In the genomic region with DNA sequence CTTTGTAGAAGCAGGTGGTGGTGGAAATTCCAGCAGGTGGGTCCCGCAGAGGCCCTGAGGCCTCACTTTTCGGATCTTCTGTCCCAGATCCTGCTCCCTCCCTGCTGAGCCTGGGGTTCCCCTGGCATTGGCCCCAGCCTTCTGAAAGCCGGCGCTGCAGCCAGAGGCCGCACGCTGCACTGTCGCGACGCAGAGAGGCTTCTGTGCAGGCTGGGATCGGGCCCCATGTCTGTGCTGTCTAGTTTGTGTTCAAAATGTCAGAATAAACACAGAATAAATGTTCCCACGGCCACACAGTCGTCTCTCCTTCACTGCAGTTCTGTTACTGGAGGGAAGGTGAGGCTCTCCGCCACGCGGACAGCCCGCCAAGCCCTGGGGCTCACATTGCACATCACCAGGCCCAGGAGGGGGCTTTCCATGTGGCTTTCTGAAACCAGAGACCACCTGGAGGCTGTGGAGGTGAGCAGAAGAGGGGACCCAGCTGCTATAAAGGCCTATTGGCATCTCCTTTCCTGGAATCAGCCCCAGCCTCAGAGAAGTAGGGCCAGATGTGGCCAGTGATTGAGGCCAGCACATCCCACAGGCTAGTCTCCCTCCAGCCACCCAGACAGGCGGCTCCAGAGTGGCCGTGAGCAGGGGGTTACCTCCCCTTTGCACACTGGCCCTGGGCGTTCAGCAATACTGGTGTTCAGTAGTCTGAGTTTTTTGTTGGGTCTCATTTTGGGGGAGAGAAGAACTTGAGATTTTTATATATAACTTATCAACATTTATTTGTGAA, we compare ENCODE assay signal across 25 cellular contexts. TPM values are rescaled to one million over a fixed set of nuclear protein-coding genes. Genes with fewer than 3 reads are reported as not detected.
DNase-seq lines count a peak whose midpoint lies in the region; ATAC-seq, FAIRE-seq and TF ChIP-seq lines count a peak whose summit lies in the region.
"Had no signal": no experiment of that assay in that cellular context is flagged by ENCODE, and none has a peak within 500 bp of the region (broad histone marks: within the 10 kb centered on the region; RNA-seq: fewer than 3 reads in every experiment).

No MANE protein-coding gene starts in this region.

- no peaks in the 10 kb centered on the region for H3K9me2 ChIP-seq in SK-N-SH

- TF ChIP-seq POLR2A in K562 (conservative IDR thresholded peaks at IDR 0.05): no peak

- H3K79me2 ChIP-seq in SK-N-SH (ENCODE audit: insufficient read depth): no peaks in the 10 kb centered on the region
- H3K79me2 ChIP-seq in K562 (ENCODE audit: control insufficient read depth, insufficient read depth, low read length): peaks cover 49% of the 10 kb centered on the region
- H3K79me2 ChIP-seq: parathyroid adenoma had no signal

- TF ChIP-seq CTCF in SK-N-SH (IDR thresholded peaks at IDR 0.05): no peak
- 0 out of 6 replicates have a peak, but pooled peaks of 1 of the 3 experiments have one; percentile 0 for TF ChIP-seq CTCF in K562 (IDR thresholded peaks at IDR 0.05 in 2 of 3, conservative IDR thresholded peaks at IDR 0.05 in 1 of 3; ENCODE audit: insufficient read depth in 2 of 3, low read depth in 1 of 3, low read length in 3 of 3)

- no peaks in the 10 kb centered on the region for H3K9me3 Mint-ChIP-seq in CD8-positive, alpha-beta memory T cell
- H3K9me3 Mint-ChIP-seq in stimulated activated memory B cell treated with anti-CD40 and anti-IgM and Interleukin-4, amounts not matched to agents 10 μg/mL and 1 μg/mL and 100 μg/mL, for 72 hours: no peaks in the 10 kb centered on the region
- H3K9me3 Mint-ChIP-seq: activated CD4-positive, alpha-beta T cell treated with anti-CD3 and anti-CD28 coated beads, Interleukin-2, amount 10 ng/mL, durations not matched to agents 24 days and 14 days; H9; natural killer cell treated with Interleukin-12 subunit alpha and Interleukin-12 subunit beta and Interleukin-15 and Interleukin-18, amount 100 ng/mL, for 72 hours had no signal

- DNase-seq in SK-N-SH (peak; percentile 59), K562 (ENCODE audit: extremely low read depth in 1 of 4, low spot score in 3 of 4) (peak; percentile 48 to 88 (median 66)), neuronal stem cell (ENCODE audit: low spot score) (no peak)
- DNase-seq in CD8-positive, alpha-beta memory T cell: no peak
- DNase-seq in stimulated activated CD4-positive, alpha-beta T cell treated with anti-CD3 and anti-CD28 coated beads, Interleukin-2, amount 100 ng/mL, for 48 hours: no peak
- DNase-seq: activated CD4-positive, alpha-beta T cell treated with anti-CD3 and anti-CD28 coated beads, Interleukin-2, amount 10 ng/mL, durations not matched to agents 24 days and 14 days; AML-193; effector CD8-positive, alpha-beta T cell; H9; hippocampal formation; Karpas-422; MV-4-11; NCI-H2171; NCI-H510A treated with DMSO at 0.1 percent for 48 hours; PC-9; SHP77 treated with DMSO at 0.1 percent for 48 hours had no signal

- ATAC-seq in SK-N-SH treated with all-trans-retinoic acid at 6 μM for 48 hours (no peak), K562 (peak; percentile 1; the same call in 1 of the 3 replicates), HG02885 (IDR thresholded peaks at IDR 0.05; ENCODE audit: poor library complexity, unreplicated experiment) (no peak)
- ATAC-seq in stimulated activated memory B cell treated with anti-CD40 and anti-IgM and Interleukin-4, amounts not matched to agents 10 μg/mL and 1 μg/mL and 100 μg/mL, for 72 hours: no peak
- ATAC-seq: left lobe of liver; natural killer cell treated with Interleukin-12 subunit alpha and Interleukin-12 subunit beta and Interleukin-15 and Interleukin-18, amount 100 ng/mL, for 72 hours had no signal

- H2AK5ac ChIP-seq in neuronal stem cell (ENCODE audit: low read depth, low read length): no peak overlapping the region

- CTCF ChIA-PET in SK-N-SH (lab: Yijun Ruan, JAX) (no interaction called here), K562 (lab: Yijun Ruan, JAX; ENCODE audit: low intra/inter-chr PET ratio) (no interaction called here)
- CTCF ChIA-PET in CD8-positive, alpha-beta memory T cell (lab: Charles Lee): interaction anchor here (1.4 kb wide), 1 partner anchor 8 kb away, joined by 3 read pairs; no protein-coding TSS in a partner anchor

- no peak overlapping the region for H4K91ac ChIP-seq in neuronal stem cell (ENCODE audit: low read depth, low read length, poor library complexity)

- H3K4me1 ChIP-seq in SK-N-SH (ENCODE audit: control insufficient read depth in 1 of 2, insufficient read depth in 2 of 2, low read depth in 1 of 2, low read length in 1 of 2) (peaks cover 21 to 47% of the 10 kb centered on the region in 2 experiments; a peak in 3 of 4 replicates), K562 (replicated peaks in 1 of 2; ENCODE audit: control insufficient read depth in 2 of 2, insufficient read depth in 2 of 2, low read length in 2 of 2) (peaks cover 27 to 56% of the 10 kb centered on the region in 2 experiments), neuronal stem cell (ENCODE audit: control insufficient read depth in 2 of 2, insufficient read depth in 1 of 2, low read depth in 1 of 2, low read length in 2 of 2) (peaks cover 12 to 14% of the 10 kb centered on the region in 2 donors)
- H3K4me1 ChIP-seq in CD8-positive, alpha-beta memory T cell (ENCODE audit: insufficient read depth, low read length): peaks cover 33% of the 10 kb centered on the region
- H3K4me1 ChIP-seq: parathyroid adenoma had no signal

- H3K36me3 ChIP-seq in SK-N-SH (replicated peaks in 1 of 2; ENCODE audit: control insufficient read depth in 1 of 2, insufficient read depth in 2 of 2, low read length in 1 of 2) (peaks cover 0 to 16% of the 10 kb centered on the region in 2 experiments), K562 (ENCODE audit: control insufficient read depth, insufficient read depth, low read length) (peaks cover 38% of the 10 kb centered on the region), neuronal stem cell (replicated peaks in 1 of 2; ENCODE audit: control insufficient read depth in 2 of 2, insufficient read depth in 2 of 2, low read length in 2 of 2) (peaks cover 8 to 18% of the 10 kb centered on the region in 2 donors)
- H3K36me3 ChIP-seq in CD8-positive, alpha-beta memory T cell (ENCODE audit: insufficient read depth, low read length): peaks cover 32% of the 10 kb centered on the region

- H3K27ac Mint-ChIP-seq in CD8-positive, alpha-beta memory T cell: peak overlapping the region in 5 of 8 donors; percentile 21 to 89 (median 60)
- H3K27ac Mint-ChIP-seq in stimulated activated memory B cell treated with anti-CD40 and anti-IgM and Interleukin-4, amounts not matched to agents 10 μg/mL and 1 μg/mL and 100 μg/mL, for 72 hours: no peak overlapping the region
- H3K27ac Mint-ChIP-seq: activated CD4-positive, alpha-beta T cell treated with anti-CD3 and anti-CD28 coated beads, Interleukin-2, amount 10 ng/mL, durations not matched to agents 24 days and 14 days had no signal

- H3K14ac ChIP-seq in neuronal stem cell (ENCODE audit: low read length): no peak overlapping the region

- no peaks in the 10 kb centered on the region for H3K79me1 ChIP-seq in neuronal stem cell (ENCODE audit: low read depth, low read length)

- peak overlapping the region; percentile 39 for H3K23ac ChIP-seq in neuronal stem cell (ENCODE audit: low read depth, low read length, poor library complexity)

- TF ChIP-seq RAD21 in SK-N-SH (IDR thresholded peaks at IDR 0.05; ENCODE audit: low read length) (no peak), K562 (CRISPR knock-in tag; conservative IDR thresholded peaks at IDR 0.05 in 1 of 2, IDR thresholded peaks at IDR 0.05 in 1 of 2) (no peak)

- no peak overlapping the region for H3K18ac ChIP-seq in neuronal stem cell (ENCODE audit: low read length)

- POLR2A ChIA-PET in SK-N-SH (lab: Yijun Ruan, JAX) (no interaction called here), K562 (lab: Yijun Ruan, JAX) (interaction anchor here (0.6 to 1.3 kb wide), 5 partner anchors 8 to 124 kb away, joined by 3 to 4 read pairs (median 3); no protein-coding TSS in a partner anchor)
- POLR2A ChIA-PET in CD8-positive, alpha-beta memory T cell (lab: Charles Lee): interaction anchor here (0.6 kb wide), 1 partner anchor 158 kb away, joined by 6 read pairs; no protein-coding TSS in a partner anchor

- peak overlapping the region in 1 of 7 donors; percentile 66 for H3K4me3 Mint-ChIP-seq in CD8-positive, alpha-beta memory T cell
- no peak overlapping the region for H3K4me3 Mint-ChIP-seq in stimulated activated memory B cell treated with anti-CD40 and anti-IgM and Interleukin-4, amounts not matched to agents 10 μg/mL and 1 μg/mL and 100 μg/mL, for 72 hours
- H3K4me3 Mint-ChIP-seq: activated CD4-positive, alpha-beta T cell treated with anti-CD3 and anti-CD28 coated beads, Interleukin-2, amount 10 ng/mL, durations not matched to agents 24 days and 14 days; H9; natural killer cell treated with Interleukin-12 subunit alpha and Interleukin-12 subunit beta and Interleukin-15 and Interleukin-18, amount 100 ng/mL, for 72 hours had no signal

- H3K9ac ChIP-seq in SK-N-SH (no peak overlapping the region), K562 (ENCODE audit: insufficient read depth in 1 of 2, low read depth in 2 of 2, low read length in 2 of 2) (peak overlapping the region in 1 of 2 experiments; percentile 27; a peak in 1 of 4 replicates), neuronal stem cell (ENCODE audit: low read depth, low read length, poor library complexity) (no peak overlapping the region)
- H3K9ac ChIP-seq: parathyroid adenoma had no signal

- H3K27me3 Mint-ChIP-seq in CD8-positive, alpha-beta memory T cell: peaks cover 0 to 5% of the 10 kb centered on the region in 2 donors
- H3K27me3 Mint-ChIP-seq in stimulated activated memory B cell treated with anti-CD40 and anti-IgM and Interleukin-4, amounts not matched to agents 10 μg/mL and 1 μg/mL and 100 μg/mL, for 72 hours: no peaks in the 10 kb centered on the region
- H3K27me3 Mint-ChIP-seq: activated CD4-positive, alpha-beta T cell treated with anti-CD3 and anti-CD28 coated beads, Interleukin-2, amount 10 ng/mL, durations not matched to agents 24 days and 14 days; natural killer cell treated with Interleukin-12 subunit alpha and Interleukin-12 subunit beta and Interleukin-15 and Interleukin-18, amount 100 ng/mL, for 72 hours had no signal

- no peak overlapping the region for H2BK120ac ChIP-seq in neuronal stem cell (ENCODE audit: low read depth, low read length)

- H3K27ac ChIP-seq in SK-N-SH (ENCODE audit: low read depth in 2 of 2, low read length in 1 of 2) (peak overlapping the region in 1 of 2 experiments; percentile 55; a peak in 1 of 4 replicates), K562 (ENCODE audit: extremely low read depth, low read depth, low read length) (peak overlapping the region; percentile 91), neuronal stem cell (replicated peaks; ENCODE audit: low read length) (no peak overlapping the region)
- peak overlapping the region; percentile 57 for H3K27ac ChIP-seq in CD8-positive, alpha-beta memory T cell (ENCODE audit: low read depth, low read length)
- H3K27ac ChIP-seq: 22Rv1, brain microvascular endothelial cell, parathyroid adenoma, PC-9 had no signal

- H2BK15ac ChIP-seq in neuronal stem cell (ENCODE audit: low read length): no peak overlapping the region

- no peaks in the 10 kb centered on the region for H3K27me3 ChIP-seq in SK-N-SH (ENCODE audit: insufficient read depth)
- H3K27me3 ChIP-seq in CD8-positive, alpha-beta memory T cell (ENCODE audit: insufficient read depth, low read length, poor library complexity, severe bottlenecking): no peaks in the 10 kb centered on the region
- no peaks in the 10 kb centered on the region; a peak in 1 of 5 replicates for H3K27me3 ChIP-seq in K562 (ENCODE audit: control insufficient read depth in 2 of 2, insufficient read depth in 2 of 2, low read length in 2 of 2)
- H3K27me3 ChIP-seq in neuronal stem cell (ENCODE audit: control insufficient read depth in 3 of 3, insufficient read depth in 3 of 3, low read depth in 1 of 3, low read length in 3 of 3): no peaks in the 10 kb centered on the region
- H3K27me3 ChIP-seq: brain microvascular endothelial cell had no signal

- no peak overlapping the region for H2BK5ac ChIP-seq in neuronal stem cell (ENCODE audit: low read length)

- TF ChIP-seq EP300 in SK-N-SH (IDR thresholded peaks at IDR 0.05; ENCODE audit: borderline replicate concordance in 1 of 2, low read depth in 1 of 2, low read length in 1 of 2) (no peak), K562 (IDR thresholded peaks at IDR 0.05; ENCODE audit: low read length) (peak; percentile 76)

- WGBS in SK-N-SH (ENCODE audit: low lambda C conversion rate): 91% methylated on average over 10 of the region's 19 CpGs
- WGBS in K562 (ENCODE audit: insufficient coverage, low coverage, missing lambda C conversion rate): 64% methylated on average over 19 of the region's 19 CpGs
- WGBS in neuronal stem cell (ENCODE audit: extremely low coverage in 2 of 2, insufficient read length in 2 of 2, insufficient replicate concordance in 1 of 2), 2 donors: no CpG with 5 or more reads among the region's 19 CpGs

- no peak overlapping the region for H3K4me3 ChIP-seq in SK-N-SH (ENCODE audit: low read depth in 2 of 2, low read length in 1 of 2)
- no peak overlapping the region for H3K4me3 ChIP-seq in CD8-positive, alpha-beta memory T cell (ENCODE audit: low read length)
- no peak overlapping the region for H3K4me3 ChIP-seq in K562
- H3K4me3 ChIP-seq in neuronal stem cell (ENCODE audit: low read length in 2 of 2): no peak overlapping the region
- H3K4me3 ChIP-seq: PC-9 had no signal

- H3K4me1 Mint-ChIP-seq in CD8-positive, alpha-beta memory T cell: peaks cover 35 to 55% (median 45%) of the 10 kb centered on the region in 3 donors
- H3K4me1 Mint-ChIP-seq in stimulated activated memory B cell treated with anti-CD40 and anti-IgM and Interleukin-4, amounts not matched to agents 10 μg/mL and 1 μg/mL and 100 μg/mL, for 72 hours: peaks cover 37% of the 10 kb centered on the region

- no peaks in the 10 kb centered on the region for H3K9me3 ChIP-seq in SK-N-SH
- H3K9me3 ChIP-seq in CD8-positive, alpha-beta memory T cell (ENCODE audit: low read length): no peaks in the 10 kb centered on the region
- no peaks in the 10 kb centered on the region for H3K9me3 ChIP-seq in K562 (replicated peaks; ENCODE audit: control insufficient read depth, insufficient read depth, low read depth, low read length)
- no peaks in the 10 kb centered on the region for H3K9me3 ChIP-seq in neuronal stem cell (replicated peaks in 1 of 2; ENCODE audit: control insufficient read depth in 2 of 2, insufficient read depth in 1 of 2, low read depth in 1 of 2, low read length in 2 of 2)

- H3F3A ChIP-seq in SK-N-SH (replicated peaks; ENCODE audit: insufficient read depth): no peaks in the 10 kb centered on the region

- H3K4me2 ChIP-seq in SK-N-SH (no peak overlapping the region), K562 (ENCODE audit: insufficient read depth, low read length) (peak overlapping the region; percentile 12; the same call in 1 of the 2 replicates), neuronal stem cell (ENCODE audit: insufficient read depth, low read length, poor library complexity, severe bottlenecking) (no peak overlapping the region)
- H3K4me2 ChIP-seq: PC-9 had no signal

- no peak overlapping the region for H2AFZ ChIP-seq in SK-N-SH (ENCODE audit: low read depth)
- H2AFZ ChIP-seq in K562 (ENCODE audit: low read depth, low read length): no peak overlapping the region
- H2AFZ ChIP-seq in neuronal stem cell (ENCODE audit: low read length): no peak overlapping the region
- H2AFZ ChIP-seq: parathyroid adenoma, PC-9 had no signal

- intact Hi-C loops in K562 (cut with micrococcal nuclease): loop anchor here (10.0 kb wide), 3 partner anchors 147 to 463 kb away; a partner anchor contains a TSS

- H3K9me1 ChIP-seq in K562 (ENCODE audit: control insufficient read depth, insufficient read depth, low read length): no peaks in the 10 kb centered on the region

- H4K20me1 ChIP-seq in SK-N-SH (ENCODE audit: insufficient read depth) (no peaks in the 10 kb centered on the region), K562 (replicated peaks; ENCODE audit: control insufficient read depth, insufficient read depth, low read length) (no peaks in the 10 kb centered on the region)

- H2BK12ac ChIP-seq in neuronal stem cell (ENCODE audit: low read length): no peak overlapping the region

- peak; percentile 71 for FAIRE-seq in K562 (lab: Jason Lieb, UNC)
- FAIRE-seq: frontal cortex had no signal

- in situ Hi-C loops in K562 (cut with MboI): loop anchor here (10.0 kb wide), 1 partner anchor 1557 kb away; a partner anchor contains a TSS

- H4K8ac ChIP-seq in neuronal stem cell (ENCODE audit: low read depth, low read length): no peak overlapping the region

- peaks cover 0 to 34% (median 0%) of the 10 kb centered on the region in 3 donors for H3K36me3 Mint-ChIP-seq in CD8-positive, alpha-beta memory T cell
- peaks cover 15% of the 10 kb centered on the region for H3K36me3 Mint-ChIP-seq in stimulated activated memory B cell treated with anti-CD40 and anti-IgM and Interleukin-4, amounts not matched to agents 10 μg/mL and 1 μg/mL and 100 μg/mL, for 72 hours
- H3K36me3 Mint-ChIP-seq: natural killer cell treated with Interleukin-12 subunit alpha and Interleukin-12 subunit beta and Interleukin-15 and Interleukin-18, amount 100 ng/mL, for 72 hours had no signal

- BruUV-seq in K562 (replicated peaks; lab: Mats Ljungman, UMichigan): no TSS peak

- H3K4ac ChIP-seq in neuronal stem cell (ENCODE audit: low read length): no peak overlapping the region

RNA-seq across cellular contexts. Expression of a gene that starts 46.5 kb away (rescaled TPM):
- 17.7 and 22.5 TPM in 2 replicates for polyA plus RNA-seq in SK-N-SH (2012; rRNA removed)
- polyA plus RNA-seq in SK-N-SH (2012; cell fraction: cytosol; rRNA removed): 5.7 and 9.7 TPM in 2 replicates
- polyA plus RNA-seq in SK-N-SH (2012; cell fraction: nucleus; rRNA removed): 74.9 and 88.3 TPM in 2 replicates
- 10 to 100 TPM; 50.2 to 50.8 TPM for total RNA-seq in CD8-positive, alpha-beta memory T cell
- polyA plus RNA-seq in CD8-positive, alpha-beta memory T cell: 50.3 TPM
- 152 and 399 TPM in 2 replicates for total RNA-seq in K562 (2011; cell fraction: chromatin; rRNA removed; ENCODE audit: low replicate concordance)
- total RNA-seq in K562 (2011; cell fraction: nucleolus; rRNA removed): 296 and 299 TPM in 2 replicates
- total RNA-seq in K562 (2011; cell fraction: nucleoplasm; rRNA removed): 160 and 192 TPM in 2 replicates
- total RNA-seq in K562 (2014; rRNA removed): 77.0 and 115 TPM in 2 replicates
- 20.6 and 22.0 TPM in 2 replicates for total RNA-seq in K562 (2014; rRNA removed; fragmentation: Illumina TruSeq; extraction: Trizol)
- total RNA-seq in K562 (2015; rRNA removed; fragmentation: Illumina TruSeq; extraction: Trizol): 41.3 and 44.8 TPM in 2 replicates
- 119 and 136 TPM in 2 replicates for total RNA-seq in K562 (2021)
- 54.6 and 81.2 TPM in 2 replicates for polyA plus RNA-seq in K562 (2011; rRNA removed)
- polyA plus RNA-seq in K562 (2011; cell fraction: cytosol; rRNA removed): 64.8 and 118 TPM in 2 replicates
- polyA plus RNA-seq in K562 (2011; cell fraction: nucleus; rRNA removed): 369 and 565 TPM in 2 replicates
- 82.0 and 122 TPM in 2 replicates for polyA plus RNA-seq in K562 (2012)
- 49.1 and 76.2 TPM in 2 replicates for polyA plus RNA-seq in K562 (2014; fragmentation: Illumina TruSeq; extraction: Trizol)
- polyA plus RNA-seq in K562 (2014; fragmentation: Nextera tagmentation; extraction: Ambion mirVana): 1 to 10 TPM; 1.9 to 3.2 TPM
- polyA plus RNA-seq in K562 (2014; rRNA removed): 103 and 104 TPM in 2 replicates
- polyA minus RNA-seq in K562 (2011; rRNA and poly(A)+ RNA removed): 25.8 and 37.9 TPM in 2 replicates
- 39.3 and 57.6 TPM in 2 replicates for polyA minus RNA-seq in K562 (2011; cell fraction: cytosol; rRNA and poly(A)+ RNA removed)
- polyA minus RNA-seq in K562 (2011; cell fraction: nucleus; rRNA and poly(A)+ RNA removed): 82.0 and 96.4 TPM in 2 replicates
- 11.8 TPM for polyA plus RNA-seq in neuronal stem cell (2013, experiment 1 of 2)
- polyA plus RNA-seq in neuronal stem cell (2013, experiment 2 of 2): 10.9 TPM

RNA-seq across cellular contexts. Expression of a gene that starts 46.7 kb away (rescaled TPM):
- polyA plus RNA-seq in SK-N-SH (2012; rRNA removed) (59.2 and 70.8 TPM in 2 replicates), K562 (2011; rRNA removed) (109 and 202 TPM in 2 replicates), K562 (2014; fragmentation: Illumina TruSeq; extraction: Trizol) (210 and 222 TPM in 2 replicates), K562 (2014; fragmentation: Nextera tagmentation; extraction: Ambion mirVana) (100 to 1,000 TPM; 132 to 266 TPM), K562 (2014; rRNA removed) (228 and 240 TPM in 2 replicates)
- 95.1 and 121 TPM in 2 replicates for polyA plus RNA-seq in SK-N-SH (2012; cell fraction: cytosol; rRNA removed)
- 9.8 and 19.0 TPM in 2 replicates for polyA plus RNA-seq in SK-N-SH (2012; cell fraction: nucleus; rRNA removed)
- total RNA-seq in CD8-positive, alpha-beta memory T cell: 10 to 100 TPM; 71.4 to 76.4 TPM
- 249 TPM for polyA plus RNA-seq in CD8-positive, alpha-beta memory T cell
- total RNA-seq in K562 (2011; cell fraction: chromatin; rRNA removed; ENCODE audit: low replicate concordance): 68.6 and 74.7 TPM in 2 replicates
- 46.6 and 51.7 TPM in 2 replicates for total RNA-seq in K562 (2011; cell fraction: nucleolus; rRNA removed)
- total RNA-seq in K562 (2011; cell fraction: nucleoplasm; rRNA removed): 66.1 and 96.3 TPM in 2 replicates
- total RNA-seq in K562 (2014; rRNA removed) (196 and 199 TPM in 2 replicates), K562 (2014; rRNA removed; fragmentation: Illumina TruSeq; extraction: Trizol) (199 and 240 TPM in 2 replicates), K562 (2015; rRNA removed; fragmentation: Illumina TruSeq; extraction: Trizol) (220 and 223 TPM in 2 replicates), K562 (2021) (89.0 and 94.6 TPM in 2 replicates)
- polyA plus RNA-seq in K562 (2011; cell fraction: cytosol; rRNA removed): 59.0 and 71.4 TPM in 2 replicates
- polyA plus RNA-seq in K562 (2011; cell fraction: nucleus; rRNA removed): 17.0 and 17.5 TPM in 2 replicates
- polyA plus RNA-seq in K562 (2012): 93.6 and 169 TPM in 2 replicates
- 131 and 142 TPM in 2 replicates for polyA minus RNA-seq in K562 (2011; rRNA and poly(A)+ RNA removed)
- polyA minus RNA-seq in K562 (2011; cell fraction: cytosol; rRNA and poly(A)+ RNA removed): 32.3 and 42.4 TPM in 2 replicates
- 14.0 and 19.8 TPM in 2 replicates for polyA minus RNA-seq in K562 (2011; cell fraction: nucleus; rRNA and poly(A)+ RNA removed)
- 37.6 TPM for polyA plus RNA-seq in neuronal stem cell (2013, experiment 1 of 2)
- polyA plus RNA-seq in neuronal stem cell (2013, experiment 2 of 2): 36.0 TPM

RNA-seq across cellular contexts. Expression of a gene that starts 57.8 kb away (rescaled TPM):
- polyA plus RNA-seq in SK-N-SH (2012; rRNA removed) (85.3 and 120 TPM in 2 replicates), K562 (2011; rRNA removed) (74.8 and 85.8 TPM in 2 replicates), K562 (2014; fragmentation: Illumina TruSeq; extraction: Trizol) (68.9 and 74.0 TPM in 2 replicates), K562 (2014; fragmentation: Nextera tagmentation; extraction: Ambion mirVana) (1 to 10 TPM; 4.5 to 9.9 TPM), K562 (2014; rRNA removed) (67.9 and 74.7 TPM in 2 replicates)
- 96.1 and 107 TPM in 2 replicates for polyA plus RNA-seq in SK-N-SH (2012; cell fraction: cytosol; rRNA removed)
- polyA plus RNA-seq in SK-N-SH (2012; cell fraction: nucleus; rRNA removed): 41.4 and 53.5 TPM in 2 replicates
- total RNA-seq in CD8-positive, alpha-beta memory T cell: 10 to 100 TPM; 53.8 to 53.9 TPM
- 73.8 TPM for polyA plus RNA-seq in CD8-positive, alpha-beta memory T cell
- total RNA-seq in K562 (2011; cell fraction: chromatin; rRNA removed; ENCODE audit: low replicate concordance): 109 and 165 TPM in 2 replicates
- 107 and 123 TPM in 2 replicates for total RNA-seq in K562 (2011; cell fraction: nucleolus; rRNA removed)
- total RNA-seq in K562 (2011; cell fraction: nucleoplasm; rRNA removed): 121 and 138 TPM in 2 replicates
- total RNA-seq in K562 (2014; rRNA removed) (44.4 and 46.0 TPM in 2 replicates), K562 (2014; rRNA removed; fragmentation: Illumina TruSeq; extraction: Trizol) (39.9 and 45.9 TPM in 2 replicates), K562 (2015; rRNA removed; fragmentation: Illumina TruSeq; extraction: Trizol) (54.3 and 55.5 TPM in 2 replicates), K562 (2021) (49.5 and 51.3 TPM in 2 replicates)
- 67.0 and 76.5 TPM in 2 replicates for polyA plus RNA-seq in K562 (2011; cell fraction: cytosol; rRNA removed)
- 41.7 and 44.0 TPM in 2 replicates for polyA plus RNA-seq in K562 (2011; cell fraction: nucleus; rRNA removed)
- polyA plus RNA-seq in K562 (2012): 55.0 and 59.0 TPM in 2 replicates
- polyA minus RNA-seq in K562 (2011; rRNA and poly(A)+ RNA removed): 56.3 and 66.1 TPM in 2 replicates
- polyA minus RNA-seq in K562 (2011; cell fraction: cytosol; rRNA and poly(A)+ RNA removed): 27.0 and 29.2 TPM in 2 replicates
- 23.3 and 34.1 TPM in 2 replicates for polyA minus RNA-seq in K562 (2011; cell fraction: nucleus; rRNA and poly(A)+ RNA removed)
- 28.2 TPM for polyA plus RNA-seq in neuronal stem cell (2013, experiment 1 of 2)
- polyA plus RNA-seq in neuronal stem cell (2013, experiment 2 of 2): 27.2 TPM

Comparison
In these comparisons a context has a peak if more than half of its experiments do, and no peak if none do; other contexts are left out.
1. DNase-seq: peak in SK-N-SH (single experiment) and K562 (4 of 4); none in CD8-positive, alpha-beta memory T cell (0 of 5), neuronal stem cell (single experiment) and stimulated activated CD4-positive, alpha-beta T cell treated with anti-CD3 and anti-CD28 coated beads, Interleukin-2, amount 100 ng/mL, for 48 hours (0 of 2).